ENCODE assay signal across 1 cellular context in genomic region chr4:186227221-186227620, GRCh38.
TF ChIP-seq lines count a peak whose summit lies in the region.

Gene KLKB1, plus strand, starts transcription at chr4:186227507. Its CDS starts 689 bp downstream, at chr4:186228196.

TF ChIP-seq in HepG2, 621 proteins besides CTCF, POLR2A, EP300 and RAD21 (continued from another document):
- TF ChIP-seq ARID5B (CRISPR knock-in tag; IDR thresholded peaks at IDR 0.05) (peak; percentile 75), KLF16 (CRISPR knock-in tag; IDR thresholded peaks at IDR 0.05) (0 out of 4 replicates have a peak, but pooled peaks of 1 of the 2 experiments have one; percentile 43), MED13 (CRISPR knock-in tag; IDR thresholded peaks at IDR 0.05) (no peak), FOXP1 (IDR thresholded peaks at IDR 0.05) (no peak), FOXP1 (CRISPR knock-in tag; IDR thresholded peaks at IDR 0.05) (peak; percentile 26; the same call in 1 of the 2 replicates), ATF5 (CRISPR knock-in tag; IDR thresholded peaks at IDR 0.05; ENCODE audit: low read depth) (no peak), NFIC (IDR thresholded peaks at IDR 0.05; ENCODE audit: low read length) (peak; percentile 87), SAP130 (CRISPR knock-in tag; IDR thresholded peaks at IDR 0.05; ENCODE audit: low read depth) (peak; percentile 45; the same call in 1 of the 2 replicates), PHF8 (CRISPR knock-in tag; IDR thresholded peaks at IDR 0.05) (no peak), ZNF543 (CRISPR knock-in tag; IDR thresholded peaks at IDR 0.05) (no peak), POGZ (CRISPR knock-in tag; IDR thresholded peaks at IDR 0.05) (peak; percentile 45; the same call in 1 of the 2 replicates), GATAD2A (CRISPR knock-in tag; IDR thresholded peaks at IDR 0.05) (peak; percentile 63), MAFK (conservative IDR thresholded peaks at IDR 0.05 in 1 of 2, IDR thresholded peaks at IDR 0.05 in 1 of 2; ENCODE audit: low read length in 2 of 2) (peak; percentile 89 to 95), TFAP4 (IDR thresholded peaks at IDR 0.05; ENCODE audit: borderline replicate concordance, low read depth) (peak; percentile 90), FOXA1 (IDR thresholded peaks at IDR 0.05) (no peak), FOXA1 (CRISPR knock-in tag; IDR thresholded peaks at IDR 0.05) (peak; percentile 78), BCL6 (CRISPR knock-in tag; IDR thresholded peaks at IDR 0.05) (0 out of 2 replicates have a peak, but pooled peaks have one; percentile 17), GFI1 (CRISPR knock-in tag; IDR thresholded peaks at IDR 0.05; ENCODE audit: borderline replicate concordance) (no peak), LCORL (IDR thresholded peaks at IDR 0.05) (no peak), LCORL (CRISPR knock-in tag; IDR thresholded peaks at IDR 0.05) (peak; percentile 41; the same call in 1 of the 2 replicates), FOXA3 (CRISPR knock-in tag; IDR thresholded peaks at IDR 0.05) (peak; percentile 94), ZFP36 (IDR thresholded peaks at IDR 0.05; ENCODE audit: borderline replicate concordance, low read depth, low read length, partially characterized antibody) (no peak), HNF1B (CRISPR knock-in tag; IDR thresholded peaks at IDR 0.05) (peak; percentile 47; the same call in 1 of the 2 replicates), SRSF1 (optimal IDR thresholded peaks at IDR 0.05; ENCODE audit: low read depth, low read length) (no peak), MAFF (IDR thresholded peaks at IDR 0.05; ENCODE audit: low read depth, low read length) (peak; percentile 91), ZNF772 (CRISPR knock-in tag; IDR thresholded peaks at IDR 0.05) (0 out of 2 replicates have a peak, but pooled peaks have one; percentile 58), MED1 (CRISPR knock-in tag; IDR thresholded peaks at IDR 0.05) (peak; percentile 44; the same call in 1 of the 2 replicates), HOMEZ (CRISPR knock-in tag; IDR thresholded peaks at IDR 0.05; ENCODE audit: low read depth) (peak; percentile 56; the same call in 1 of the 2 replicates), ZBTB1 (CRISPR knock-in tag; IDR thresholded peaks at IDR 0.05; ENCODE audit: borderline replicate concordance) (no peak), SOX6 (IDR thresholded peaks at IDR 0.05) (no peak), SOX6 (CRISPR knock-in tag; IDR thresholded peaks at IDR 0.05) (peak; percentile 59), HDAC2 (CRISPR knock-in tag; IDR thresholded peaks at IDR 0.05) (peak; percentile 50; the same call in 1 of the 2 replicates), ZNF17 (CRISPR knock-in tag; IDR thresholded peaks at IDR 0.05) (no peak), NR0B2 (CRISPR knock-in tag; IDR thresholded peaks at IDR 0.05) (no peak), AHDC1 (CRISPR knock-in tag; IDR thresholded peaks at IDR 0.05; ENCODE audit: borderline replicate concordance) (no peak; the same call in 1 of the 2 replicates), SOX5 (CRISPR knock-in tag; IDR thresholded peaks at IDR 0.05; ENCODE audit: borderline replicate concordance) (peak; percentile 31; the same call in 1 of the 2 replicates), PAXIP1 (CRISPR knock-in tag; conservative IDR thresholded peaks at IDR 0.05) (peak; percentile 76)
TF ChIP-seq in HepG2: peak in this region for 29.
